22 cellular contexts compared by ENCODE assay signal in genomic region chr4:150104401-150105027, GRCh38. TPM values are rescaled to one million over a fixed set of nuclear protein-coding genes. Genes with fewer than 3 reads are reported as not detected.
DNase-seq lines count a peak whose midpoint lies in the region; ATAC-seq, FAIRE-seq and TF ChIP-seq lines count a peak whose summit lies in the region.
"Had no signal": no experiment of that assay in that cellular context is flagged by ENCODE, and none has a peak within 500 bp of the region (broad histone marks: within the 10 kb centered on the region; RNA-seq: fewer than 3 reads in every experiment).

No MANE protein-coding gene starts in this region.

- TF ChIP-seq CTCF in SK-N-SH (IDR thresholded peaks at IDR 0.05) (no peak; the same call in 1 of the 2 replicates), endothelial cell of umbilical vein (IDR thresholded peaks at IDR 0.05; ENCODE audit: extremely low read depth in 1 of 2, insufficient read depth in 1 of 2, low read depth in 1 of 2, low read length in 2 of 2) (no peak)

- H3K9ac ChIP-seq in SK-N-SH (no peak overlapping the region), endothelial cell of umbilical vein (replicated peaks; ENCODE audit: extremely low read depth, insufficient read depth, low read length) (no peak overlapping the region)

- dilution Hi-C loops in endothelial cell of umbilical vein (cut with MboI; ENCODE audit: extremely low pct_ligation_motif_present, low sequenced_read_pairs) = no loop called here

- no peaks in the 10 kb centered on the region for H3K9me1 ChIP-seq in endothelial cell of umbilical vein (replicated peaks; ENCODE audit: control insufficient read depth, extremely low read depth, insufficient read depth, low read length)

- H3F3A ChIP-seq in SK-N-SH (replicated peaks; ENCODE audit: insufficient read depth) = peaks cover 17% of the 10 kb centered on the region

- H3K4me1 ChIP-seq in SK-N-SH (ENCODE audit: control insufficient read depth in 1 of 2, insufficient read depth in 2 of 2, low read depth in 1 of 2, low read length in 1 of 2) (peaks cover 17 to 19% of the 10 kb centered on the region in 2 experiments; a peak in 3 of 4 replicates), endothelial cell of umbilical vein (ENCODE audit: control insufficient read depth, extremely low read depth, insufficient read depth, low read length) (no peaks in the 10 kb centered on the region)
- H3K4me1 ChIP-seq: Caco-2, SJCRH30 had no signal

- 85% methylated on average over 2 of the region's 2 CpGs for WGBS in SK-N-SH (ENCODE audit: low lambda C conversion rate)

- H3K4me3 ChIP-seq in SK-N-SH (ENCODE audit: low read depth in 2 of 2, low read length in 1 of 2) = no peak overlapping the region
- H3K4me3 ChIP-seq in endothelial cell of umbilical vein (replicated peaks in 1 of 3; ENCODE audit: insufficient read depth in 1 of 3, low read depth in 1 of 3, low read length in 3 of 3) = no peak overlapping the region
- H3K4me3 ChIP-seq: PC-9, SJCRH30 had no signal

- H3K9me2 ChIP-seq in SK-N-SH = no peaks in the 10 kb centered on the region

- POLR2A ChIA-PET in SK-N-SH (lab: Yijun Ruan, JAX) = interaction anchor here (0.7 kb wide), 1 partner anchor 756 kb away, joined by 3 read pairs; no protein-coding TSS in a partner anchor
- POLR2A ChIA-PET in endothelial cell of umbilical vein (lab: Charles Lee) = no interaction called here

- no peaks in the 10 kb centered on the region for H3K27me3 ChIP-seq in SK-N-SH (ENCODE audit: insufficient read depth)
- no peaks in the 10 kb centered on the region for H3K27me3 ChIP-seq in endothelial cell of umbilical vein (ENCODE audit: control insufficient read depth in 2 of 2, insufficient read depth in 2 of 2, low read length in 2 of 2)
- H3K27me3 ChIP-seq: SJCRH30 had no signal

- no peak for TF ChIP-seq EP300 in SK-N-SH (IDR thresholded peaks at IDR 0.05; ENCODE audit: borderline replicate concordance in 1 of 2, low read depth in 1 of 2, low read length in 1 of 2)

- BruUV-seq in endothelial cell of umbilical vein (replicated peaks; lab: Mats Ljungman, UMichigan) = no TSS peak

- TF ChIP-seq POLR2A in endothelial cell of umbilical vein (IDR thresholded peaks at IDR 0.05; ENCODE audit: low read depth, low read length) = no peak

- FAIRE-seq in endothelial cell of umbilical vein (lab: Jason Lieb, UNC) = no peak
- FAIRE-seq: GM12891, HepG2 had no signal

- H3K4me2 ChIP-seq in SK-N-SH = no peak overlapping the region
- H3K4me2 ChIP-seq in endothelial cell of umbilical vein (ENCODE audit: insufficient read depth, low read length) = no peak overlapping the region
- H3K4me2 ChIP-seq: PC-9 had no signal

- TF ChIP-seq RAD21 in SK-N-SH (IDR thresholded peaks at IDR 0.05; ENCODE audit: low read length) = 0 out of 2 replicates have a peak, but pooled peaks have one; percentile 19

- H3K9me3 ChIP-seq in SK-N-SH (no peaks in the 10 kb centered on the region), endothelial cell of umbilical vein (replicated peaks; ENCODE audit: control insufficient read depth, insufficient read depth, low read length) (no peaks in the 10 kb centered on the region)
- H3K9me3 ChIP-seq: Caco-2, SJCRH30 had no signal

- H4K20me1 ChIP-seq in SK-N-SH (ENCODE audit: insufficient read depth) = no peaks in the 10 kb centered on the region
- no peaks in the 10 kb centered on the region for H4K20me1 ChIP-seq in endothelial cell of umbilical vein (replicated peaks; ENCODE audit: control insufficient read depth, extremely low read depth, insufficient read depth, low read length)

- ATAC-seq in SK-N-SH treated with all-trans-retinoic acid at 6 μM for 48 hours = no peak
- ATAC-seq in HG02642 (IDR thresholded peaks at IDR 0.05; ENCODE audit: poor library complexity, unreplicated experiment) = no peak
- ATAC-seq in GM19395 (IDR thresholded peaks at IDR 0.05; ENCODE audit: unreplicated experiment) = no peak
- ATAC-seq: HepG2 had no signal

- peaks cover 11 to 33% of the 10 kb centered on the region in 2 experiments for H3K36me3 ChIP-seq in SK-N-SH (replicated peaks in 1 of 2; ENCODE audit: control insufficient read depth in 1 of 2, insufficient read depth in 2 of 2, low read length in 1 of 2)
- H3K36me3 ChIP-seq in endothelial cell of umbilical vein (ENCODE audit: control insufficient read depth in 2 of 2, extremely low read depth in 1 of 2, insufficient read depth in 2 of 2, low read length in 2 of 2) = no peaks in the 10 kb centered on the region
- H3K36me3 ChIP-seq: SJCRH30 had no signal

- DNase-seq in SK-N-SH (no peak), amniotic epithelial cell (ENCODE audit: low read depth) (peak; percentile 10), endothelial cell of umbilical vein (ENCODE audit: low read depth, low spot score) (peak; percentile 37), Ammon's horn (ENCODE audit: low spot score) (no peak), NCI-H748 (lab: John Stamatoyannopoulos, UW; ENCODE audit: unreplicated experiment) (no peak)
- DNase-seq: Caco-2; CD4-positive, alpha-beta T cell; H9; KG1; NCI-H1417 treated with DMSO at 0.1 percent for 48 hours; NCI-H187 treated with DMSO at 0.1 percent for 48 hours; NCI-H226; NCI-H524; PC-9; SJCRH30 had no signal

- H3K27ac ChIP-seq in SK-N-SH (ENCODE audit: low read depth in 2 of 2, low read length in 1 of 2) = no peak overlapping the region
- H3K27ac ChIP-seq in endothelial cell of umbilical vein (ENCODE audit: insufficient read depth, low read depth, low read length) = no peak overlapping the region
- H3K27ac ChIP-seq: 22Rv1, PC-9, RWPE1, SJCRH30 had no signal

- peaks cover 94% of the 10 kb centered on the region for H3K79me2 ChIP-seq in SK-N-SH (ENCODE audit: insufficient read depth)
- H3K79me2 ChIP-seq in endothelial cell of umbilical vein (ENCODE audit: control insufficient read depth, insufficient read depth, low read length) = no peaks in the 10 kb centered on the region

- no peak overlapping the region for H2AFZ ChIP-seq in SK-N-SH (ENCODE audit: low read depth)
- no peak overlapping the region for H2AFZ ChIP-seq in endothelial cell of umbilical vein (ENCODE audit: low read depth, low read length)
- H2AFZ ChIP-seq: PC-9 had no signal

- intact Hi-C loops in endothelial cell of umbilical vein (cut with micrococcal nuclease) = loop anchor here (1.0 kb wide), 1 partner anchor 105 kb away; no protein-coding TSS in a partner anchor

- CTCF ChIA-PET in SK-N-SH (lab: Yijun Ruan, JAX) (interaction anchor here (1.0 to 1.3 kb wide), 3 partner anchors 59 to 139 kb away, joined by 3 to 5 read pairs (median 3); no protein-coding TSS in a partner anchor), endothelial cell of umbilical vein (lab: Charles Lee) (interaction anchor here (0.7 to 1.7 kb wide), 8 partner anchors 15 to 140 kb away, joined by 3 to 20 read pairs (median 4); no protein-coding TSS in a partner anchor)

TF ChIP-seq in SK-N-SH, 30 proteins besides CTCF, POLR2A, EP300 and RAD21 (continues in another document):
- TF ChIP-seq TCF12 (IDR thresholded peaks at IDR 0.05) (no peak), POLR2AphosphoS5 (IDR thresholded peaks at IDR 0.05; ENCODE audit: low read depth, low read length) (no peak), RXRA (IDR thresholded peaks at IDR 0.05; ENCODE audit: borderline replicate concordance, low read depth) (no peak), GABPA (IDR thresholded peaks at IDR 0.05; ENCODE audit: low read depth) (no peak), FOSL2 (IDR thresholded peaks at IDR 0.05; ENCODE audit: borderline replicate concordance, low read depth) (no peak)

TF ChIP-seq in SK-N-SH treated with all-trans-retinoic acid at 6 μM for 48 hours, 23 proteins besides CTCF, POLR2A, EP300 and RAD21 (continues in another document):
- no peak for TF ChIP-seq SNAI2 (CRISPR knock-in tag; IDR thresholded peaks at IDR 0.05)
- TF ChIP-seq ZFP3 (CRISPR knock-in tag; IDR thresholded peaks at IDR 0.05) = no peak
- no peak for TF ChIP-seq POU6F1 (CRISPR knock-in tag; IDR thresholded peaks at IDR 0.05; ENCODE audit: borderline replicate concordance, low read depth)

TF ChIP-seq in endothelial cell of umbilical vein, 7 proteins besides CTCF, POLR2A, EP300 and RAD21:
- TF ChIP-seq JUN (IDR thresholded peaks at IDR 0.05; ENCODE audit: borderline replicate concordance, insufficient read depth, insufficient read length, low read depth) = no peak
- no peak for TF ChIP-seq POLR2AphosphoS5 (IDR thresholded peaks at IDR 0.05; ENCODE audit: insufficient read depth, low read depth, low read length)
- TF ChIP-seq GATA2 (IDR thresholded peaks at IDR 0.05; ENCODE audit: insufficient read depth, insufficient read length, low read depth, low read length) = no peak
- TF ChIP-seq FOS (IDR thresholded peaks at IDR 0.05; ENCODE audit: borderline replicate concordance, insufficient read depth, low read length) = no peak
- no peak for TF ChIP-seq EZH2 (IDR thresholded peaks at IDR 0.05; ENCODE audit: borderline replicate concordance, low read depth, low read length, severe bottlenecking)
- no peak for TF ChIP-seq MAX (IDR thresholded peaks at IDR 0.05; ENCODE audit: insufficient read depth, insufficient read length)
- no peak for TF ChIP-seq MYC (IDR thresholded peaks at IDR 0.05; ENCODE audit: low read depth, low read length)

RNA-seq across cellular contexts. Expression of gene DCLK2, which starts 26.3 kb away (rescaled TPM):
- polyA plus RNA-seq in SK-N-SH (2012; rRNA removed) = 10.0 and 10.1 TPM in 2 replicates
- 11.0 and 11.4 TPM in 2 replicates for polyA plus RNA-seq in SK-N-SH (2012; cell fraction: cytosol; rRNA removed)
- polyA plus RNA-seq in SK-N-SH (2012; cell fraction: nucleus; rRNA removed) = 16.8 and 19.1 TPM in 2 replicates
- total RNA-seq in endothelial cell of umbilical vein = 4.6 and 4.7 TPM in 2 replicates
- polyA plus RNA-seq in endothelial cell of umbilical vein = 1.7 TPM in 2 replicates
- polyA plus RNA-seq in endothelial cell of umbilical vein (2011; cell fraction: cytosol; rRNA removed) = 1.7 and 1.8 TPM in 2 replicates
- 3.9 and 4.5 TPM in 2 replicates for polyA plus RNA-seq in endothelial cell of umbilical vein (2011; cell fraction: nucleus; rRNA removed)
- 1.7 and 1.9 TPM in 2 replicates for polyA plus RNA-seq in endothelial cell of umbilical vein (2012)
- polyA minus RNA-seq in endothelial cell of umbilical vein = 5.4 and 7.1 TPM in 2 replicates
- 1.6 TPM for polyA minus RNA-seq in endothelial cell of umbilical vein (2011; cell fraction: cytosol; rRNA and poly(A)+ RNA removed)
- polyA minus RNA-seq in endothelial cell of umbilical vein (2011; cell fraction: nucleus; rRNA and poly(A)+ RNA removed) = 10.5 and 13.4 TPM in 2 replicates
- total RNA-seq: CD4-positive, alpha-beta T cell; HepG2 had no signal
- polyA plus RNA-seq: HepG2 had no signal

Comparison
In these comparisons a context has a peak if more than half of its experiments do, and no peak if none do; other contexts are left out.
1. DNase-seq: peak in amniotic epithelial cell (single experiment) and endothelial cell of umbilical vein (single experiment); none in SK-N-SH (single experiment), Ammon's horn (single experiment) and NCI-H748 (single experiment).